In the genomic region with DNA sequence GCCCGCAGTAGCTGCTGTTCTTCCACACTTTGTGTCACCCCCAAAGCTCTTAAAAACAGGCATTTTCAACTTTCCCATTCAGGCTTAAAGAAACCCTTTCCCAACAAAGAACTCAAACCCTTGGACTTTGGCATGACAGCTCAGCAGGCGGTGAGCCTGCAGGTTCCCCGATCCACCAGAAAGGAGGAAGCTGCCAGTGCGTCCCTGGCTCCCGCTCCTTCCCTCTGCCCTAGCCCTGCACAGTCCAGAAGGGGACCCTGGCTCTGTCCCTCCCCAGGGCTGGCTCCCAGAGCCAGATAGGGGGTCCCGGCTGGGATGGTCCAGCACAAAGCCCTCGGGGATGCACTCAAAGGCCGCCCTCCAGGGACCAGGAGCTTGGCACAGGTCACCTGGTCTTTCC, we compare ENCODE assay signal across 15 cellular contexts.
"Had no signal": no experiment of that assay in that cellular context is flagged by ENCODE, and none has a peak within 500 bp of the region (broad histone marks: within the 10 kb centered on the region; RNA-seq: fewer than 3 reads in every experiment).

No MANE protein-coding gene starts in this region.

- H3K9me3 ChIP-seq: breast epithelium had no signal

- DNase-seq: activated CD4-positive, alpha-beta T cell treated with anti-CD3 and anti-CD28 coated beads for 1 hour; activated gamma-delta T cell; endodermal cell; head of caudate nucleus; kidney glomerular epithelial cell; mesenchymal stem cell; natural killer cell; stimulated activated naive B cell treated with anti-CD40 and anti-IgM and Interleukin-4, amounts not matched to agents 10 μg/mL and 1 μg/mL and 100 μg/mL, for 72 hours; SW 1271; T-helper 2 cell had no signal

- H3K27ac ChIP-seq: breast epithelium, epithelial cell of prostate, WERI-Rb-1 had no signal

- ATAC-seq: natural killer cell; stimulated activated naive B cell treated with anti-CD40 and anti-IgM and Interleukin-4, amounts not matched to agents 10 μg/mL and 1 μg/mL and 100 μg/mL, for 72 hours had no signal

- H3K36me3 ChIP-seq: breast epithelium, WERI-Rb-1 had no signal

- FAIRE-seq: astrocyte, frontal cortex had no signal

- H3K4me3 ChIP-seq: breast epithelium had no signal

- H3K4me1 ChIP-seq: breast epithelium had no signal
